In the genomic region with DNA sequence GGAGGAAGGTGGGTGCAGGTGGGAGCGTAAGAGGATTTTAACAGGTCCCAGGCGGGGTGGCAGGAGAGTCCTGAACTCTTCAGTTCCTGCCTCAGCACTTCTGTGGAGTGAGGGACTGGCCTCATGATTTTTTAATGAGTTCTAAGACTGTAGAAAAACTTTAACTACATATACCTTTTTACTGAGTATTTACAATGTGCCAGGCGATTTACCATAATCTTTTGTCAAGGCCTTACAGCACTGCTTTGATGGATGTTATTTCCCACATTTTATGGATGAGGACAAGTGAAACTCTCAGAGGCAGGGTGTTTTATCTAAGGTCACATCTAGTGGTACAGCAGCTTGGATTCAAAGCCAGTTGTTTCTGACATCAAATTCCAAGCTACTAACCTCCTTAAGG, we compare ENCODE assay signal across 26 cellular contexts.
"Had no signal": no experiment of that assay in that cellular context is flagged by ENCODE, and none has a peak within 500 bp of the region (broad histone marks: within the 10 kb centered on the region; RNA-seq: fewer than 3 reads in every experiment).

No MANE protein-coding gene starts in this region.

- H3K4me1 Mint-ChIP-seq: immature natural killer cell; mesothelial cell of epicardium; naive thymus-derived CD4-positive, alpha-beta T cell; stimulated activated naive B cell treated with anti-CD40 and anti-IgM and Interleukin-4, amounts not matched to agents 10 μg/mL and 1 μg/mL and 100 μg/mL, for 72 hours had no signal

- ATAC-seq: naive thymus-derived CD4-positive, alpha-beta T cell; natural killer cell treated with Interleukin-12 subunit alpha and Interleukin-12 subunit beta and Interleukin-15 and Interleukin-18, amount 100 ng/mL, for 72 hours; right cardiac atrium; stimulated activated naive B cell treated with anti-CD40 and anti-IgM and Interleukin-4, amounts not matched to agents 10 μg/mL and 1 μg/mL and 100 μg/mL, for 72 hours; stimulated activated naive CD8-positive, alpha-beta T cell treated with anti-CD3 and anti-CD28 coated beads, Interleukin-15, Interleukin-2, amounts not matched to agents 100 U/mL and 50 U/mL, for 24 hours had no signal

- H3K9me3 ChIP-seq: left ventricle myocardium inferior, ovary, prostate gland, stomach, testis, thyroid gland, transverse colon, upper lobe of left lung, vagina had no signal

- H3K27ac Mint-ChIP-seq: mesothelial cell of epicardium; naive thymus-derived CD4-positive, alpha-beta T cell; natural killer cell treated with Interleukin-12 subunit alpha and Interleukin-12 subunit beta and Interleukin-15 and Interleukin-18, amount 100 ng/mL, for 72 hours; stimulated activated naive B cell treated with anti-CD40 and anti-IgM and Interleukin-4, amounts not matched to agents 10 μg/mL and 1 μg/mL and 100 μg/mL, for 72 hours had no signal

- H3K27ac ChIP-seq: left ventricle myocardium inferior, ovary, prostate gland, skin epidermis, stomach, testis, thyroid gland, transverse colon, upper lobe of left lung, vagina had no signal

- DNase-seq: hippocampal formation; immature natural killer cell; kidney; left ventricle myocardium inferior; mesendoderm; naive thymus-derived CD4-positive, alpha-beta T cell; ovary; retina; right cardiac atrium; stimulated activated CD4-positive, alpha-beta T cell treated with anti-CD3 and anti-CD28 coated beads, Interleukin-12 subunit alpha, Interleukin-12 subunit beta, amount 100 ng/mL, for 4 hours; stimulated activated CD4-positive, alpha-beta T cell treated with anti-CD3 and anti-CD28 coated beads, Interleukin-15, amount 100 ng/mL, for 24 hours; stimulated activated CD4-positive, alpha-beta T cell treated with anti-CD3 and anti-CD28 coated beads, Interleukin-2, amount 100 ng/mL, for 24 hours; stimulated activated CD4-positive, alpha-beta T cell treated with anti-CD3 and anti-CD28 coated beads, Interleukin-4, amount 100 ng/mL, for 1 hour; stimulated activated naive B cell treated with anti-CD40 and anti-IgM and Interleukin-4, amounts not matched to agents 10 μg/mL and 1 μg/mL and 100 μg/mL, for 72 hours; stimulated activated naive CD8-positive, alpha-beta T cell treated with anti-CD3 and anti-CD28 coated beads, Interleukin-15, Interleukin-2, amounts not matched to agents 100 U/mL and 50 U/mL, for 24 hours; stomach; testis; thyroid gland; transverse colon; upper lobe of left lung had no signal

- H3K36me3 Mint-ChIP-seq: mesothelial cell of epicardium; natural killer cell treated with Interleukin-12 subunit alpha and Interleukin-12 subunit beta and Interleukin-15 and Interleukin-18, amount 100 ng/mL, for 72 hours had no signal

- H3K4me1 ChIP-seq: left ventricle myocardium inferior, stomach, testis, thyroid gland, transverse colon, upper lobe of left lung, vagina had no signal

- H3K36me3 ChIP-seq: left ventricle myocardium inferior, ovary, prostate gland, stomach, thyroid gland, transverse colon, upper lobe of left lung, vagina had no signal

- H3K4me3 ChIP-seq: left ventricle myocardium inferior, lung, ovary, prostate gland, skin epidermis, stomach, testis, thyroid gland, transverse colon, upper lobe of left lung, vagina had no signal

- H3K27me3 Mint-ChIP-seq: naive thymus-derived CD4-positive, alpha-beta T cell; natural killer cell treated with Interleukin-12 subunit alpha and Interleukin-12 subunit beta and Interleukin-15 and Interleukin-18, amount 100 ng/mL, for 72 hours; stimulated activated naive B cell treated with anti-CD40 and anti-IgM and Interleukin-4, amounts not matched to agents 10 μg/mL and 1 μg/mL and 100 μg/mL, for 72 hours had no signal

- H3K27me3 ChIP-seq: ovary, stomach, testis, thyroid gland, transverse colon, upper lobe of left lung, vagina had no signal

- H3K9me3 Mint-ChIP-seq: immature natural killer cell; mesothelial cell of epicardium; natural killer cell treated with Interleukin-12 subunit alpha and Interleukin-12 subunit beta and Interleukin-15 and Interleukin-18, amount 100 ng/mL, for 72 hours; stimulated activated naive B cell treated with anti-CD40 and anti-IgM and Interleukin-4, amounts not matched to agents 10 μg/mL and 1 μg/mL and 100 μg/mL, for 72 hours had no signal

- H3K4me3 Mint-ChIP-seq: immature natural killer cell; mesothelial cell of epicardium; naive thymus-derived CD4-positive, alpha-beta T cell; natural killer cell treated with Interleukin-12 subunit alpha and Interleukin-12 subunit beta and Interleukin-15 and Interleukin-18, amount 100 ng/mL, for 72 hours; stimulated activated naive B cell treated with anti-CD40 and anti-IgM and Interleukin-4, amounts not matched to agents 10 μg/mL and 1 μg/mL and 100 μg/mL, for 72 hours had no signal
